In genomic region chr3:30141178-30141581, GRCh38 we compare ENCODE assay signal across 29 cellular contexts.
DNase-seq lines count a peak whose midpoint lies in the region; ATAC-seq lines count a peak whose summit lies in the region.
"Had no signal": no experiment of that assay in that cellular context is flagged by ENCODE, and none has a peak within 500 bp of the region (broad histone marks: within the 10 kb centered on the region; RNA-seq: fewer than 3 reads in every experiment).

No MANE protein-coding gene starts in this region.

- peak; percentile 49 for ATAC-seq in sciatic nerve
- no peak for ATAC-seq in GM21529 (IDR thresholded peaks at IDR 0.05; ENCODE audit: unreplicated experiment)
- ATAC-seq: activated CD8-positive, alpha-beta T cell treated with anti-CD3 and anti-CD28 coated beads for 36 hours; activated T-helper 17 cell treated with anti-CD3 and anti-CD28 coated beads, Interleukin-2, amount 50 U/mL, for 72 hours; GM12878; K562; left lobe of liver; pancreas; upper lobe of right lung had no signal

- peak; percentile 68 for DNase-seq in NCI-H2171 treated with DMSO at 0.1 percent for 48 hours (lab: John Stamatoyannopoulos, UW)
- no peak for DNase-seq in NCI-H2171 (lab: John Stamatoyannopoulos, UW)
- DNase-seq in NCI-H1694 treated with DMSO at 0.1 percent for 48 hours (lab: John Stamatoyannopoulos, UW), result peak; percentile 80
- DNase-seq in amniotic epithelial cell (ENCODE audit: low read depth), result peak; percentile 22
- DNase-seq in sciatic nerve (ENCODE audit: low spot score), result no peak
- DNase-seq in dermis blood vessel endothelial cell, result no peak
- no peak for DNase-seq in GM03348 (ENCODE audit: low spot score)
- DNase-seq: activated CD8-positive, alpha-beta memory T cell treated with anti-CD3 and anti-CD28 coated beads, Interleukin-2, amount 50 U/mL, for 48 hours; activated CD8-positive, alpha-beta T cell treated with anti-CD3 and anti-CD28 coated beads for 36 hours; activated naive CD4-positive, alpha-beta T cell treated with anti-CD3 and anti-CD28 coated beads, Interleukin-2, amount 10 ng/mL, durations not matched to agents 7 days and 5 days; CD4-positive, alpha-beta memory T cell; effector CD8-positive, alpha-beta T cell; immature natural killer cell; mesenchymal stem cell; NCI-H1092 treated with DMSO at 0.1 percent for 48 hours; NCI-H2107; NCI-H510A; NK-92 treated with Interleukin-12 subunit alpha and Interleukin-12 subunit beta, amount 100 ng/mL, for 24 hours; pancreas; PC-9; SHP77; stimulated activated CD4-positive, alpha-beta T cell treated with anti-CD3 and anti-CD28 coated beads, Interleukin-1b, Interleukin-23, amount 100 ng/mL, for 48 hours; stimulated activated naive CD4-positive, alpha-beta T cell treated with Interleukin-2 at 50 U/mL for 16 hours; upper lobe of right lung had no signal

- intact Hi-C loops in sciatic nerve (cut with DNase I), result no loop called here

Comparison
In these comparisons a context has a peak if more than half of its experiments do, and no peak if none do; other contexts are left out.
1. DNase-seq: peak in NCI-H2171 treated with DMSO at 0.1 percent for 48 hours (single experiment), NCI-H1694 treated with DMSO at 0.1 percent for 48 hours (single experiment) and amniotic epithelial cell (single experiment); none in NCI-H2171 (single experiment), sciatic nerve (single experiment), dermis blood vessel endothelial cell (single experiment) and GM03348 (single experiment).